32 cellular contexts compared by ENCODE assay signal in genomic region chr17:50451943-50452626, GRCh38. TPM values are rescaled to one million over a fixed set of nuclear protein-coding genes. Genes with fewer than 3 reads are reported as not detected.
A peak's percentile ranks its signal among the peaks of the same experiment; 100 is the strongest.
DNase-seq lines count a peak whose midpoint lies in the region; ATAC-seq, FAIRE-seq and TF ChIP-seq lines count a peak whose summit lies in the region.
"Had no signal": no experiment of that assay in that cellular context is flagged by ENCODE, and none has a peak within 500 bp of the region (broad histone marks: within the 10 kb centered on the region; RNA-seq: fewer than 3 reads in every experiment).

No MANE protein-coding gene starts in this region.

- TF ChIP-seq CTCF in K562 (IDR thresholded peaks at IDR 0.05 in 2 of 3, conservative IDR thresholded peaks at IDR 0.05 in 1 of 3; ENCODE audit: insufficient read depth in 2 of 3, low read depth in 1 of 3, low read length in 3 of 3) (no peak), osteoblast (IDR thresholded peaks at IDR 0.05; ENCODE audit: extremely low read depth, low read depth, low read length) (no peak)

- POLR2A ChIA-PET in K562 (lab: Yijun Ruan, JAX): interaction anchor here (0.6 kb wide), 1 partner anchor 230 kb away, joined by 3 read pairs; no protein-coding TSS in a partner anchor

- peaks cover 0 to 20% of the 10 kb centered on the region in 2 experiments; a peak in 2 of 5 replicates for H3K27me3 ChIP-seq in K562 (ENCODE audit: control insufficient read depth in 2 of 2, insufficient read depth in 2 of 2, low read length in 2 of 2)
- no peaks in the 10 kb centered on the region for H3K27me3 ChIP-seq in osteoblast (ENCODE audit: insufficient read depth, low read length)
- H3K27me3 ChIP-seq: cardiac muscle cell, vagina had no signal

- H4K20me1 ChIP-seq in K562 (replicated peaks; ENCODE audit: control insufficient read depth, insufficient read depth, low read length) (peaks cover 5% of the 10 kb centered on the region; the same call in 1 of the 2 replicates), osteoblast (ENCODE audit: insufficient read depth, low read length) (peaks cover 7% of the 10 kb centered on the region)

- no peak for TF ChIP-seq POLR2A in GM18505 (IDR thresholded peaks at IDR 0.05; ENCODE audit: borderline replicate concordance, extremely low read depth, insufficient read depth, insufficient read length)
- TF ChIP-seq POLR2A in K562 (conservative IDR thresholded peaks at IDR 0.05): no peak

- no peak for TF ChIP-seq RAD21 in K562 (CRISPR knock-in tag; conservative IDR thresholded peaks at IDR 0.05 in 1 of 2, IDR thresholded peaks at IDR 0.05 in 1 of 2)

- BruUV-seq in K562 (replicated peaks; lab: Mats Ljungman, UMichigan): no TSS peak

- H3K36me3 ChIP-seq in K562 (ENCODE audit: control insufficient read depth, insufficient read depth, low read length) (no peaks in the 10 kb centered on the region), osteoblast (ENCODE audit: insufficient read depth, low read length) (no peaks in the 10 kb centered on the region)
- H3K36me3 ChIP-seq: cardiac muscle cell, left ventricle myocardium inferior, vagina had no signal

- H3K36me3 Mint-ChIP-seq in IgD-negative memory B cell: peaks cover 5% of the 10 kb centered on the region
- H3K36me3 Mint-ChIP-seq: activated naive CD4-positive, alpha-beta T cell treated with anti-CD3 and anti-CD28 coated beads, Interleukin-2, amount 50 U/mL, for 24 hours had no signal

- no peak for FAIRE-seq in K562 (lab: Jason Lieb, UNC)

- peaks cover 19 to 31% (median 26%) of the 10 kb centered on the region in 3 donors for H3K4me1 Mint-ChIP-seq in IgD-negative memory B cell
- H3K4me1 Mint-ChIP-seq: activated naive CD4-positive, alpha-beta T cell treated with anti-CD3 and anti-CD28 coated beads, Interleukin-2, amount 50 U/mL, for 24 hours had no signal

- H3K79me2 ChIP-seq in K562 (ENCODE audit: control insufficient read depth, insufficient read depth, low read length) (no peaks in the 10 kb centered on the region), osteoblast (ENCODE audit: insufficient read depth, low read length) (peaks cover 3% of the 10 kb centered on the region)

- H3K4me1 ChIP-seq in K562 (replicated peaks in 1 of 2; ENCODE audit: control insufficient read depth in 2 of 2, insufficient read depth in 2 of 2, low read length in 2 of 2): peaks cover 8 to 10% of the 10 kb centered on the region in 2 experiments; a peak in 4 of 5 replicates
- H3K4me1 ChIP-seq in osteoblast (ENCODE audit: insufficient read depth, low read length): no peaks in the 10 kb centered on the region
- H3K4me1 ChIP-seq: left ventricle myocardium inferior had no signal

- no peaks in the 10 kb centered on the region for H3K9me1 ChIP-seq in K562 (ENCODE audit: control insufficient read depth, insufficient read depth, low read length)

- in situ Hi-C loops in K562 (cut with MboI): no loop called here

- CTCF ChIA-PET in K562 (lab: Yijun Ruan, JAX; ENCODE audit: low intra/inter-chr PET ratio): interaction anchor here (0.7 kb wide), 1 partner anchor 14 kb away, joined by 3 read pairs; no protein-coding TSS in a partner anchor

- peak overlapping the region; percentile 48 to 93 (median 84) for H3K4me3 Mint-ChIP-seq in IgD-negative memory B cell
- H3K4me3 Mint-ChIP-seq: activated naive CD4-positive, alpha-beta T cell treated with anti-CD3 and anti-CD28 coated beads, Interleukin-2, amount 50 U/mL, for 24 hours; HFFc6 had no signal

- H3K9me3 Mint-ChIP-seq in IgD-negative memory B cell: no peaks in the 10 kb centered on the region
- H3K9me3 Mint-ChIP-seq: activated naive CD4-positive, alpha-beta T cell treated with anti-CD3 and anti-CD28 coated beads, Interleukin-2, amount 50 U/mL, for 24 hours; HFFc6 had no signal

- intact Hi-C loops in K562 (cut with micrococcal nuclease): no loop called here

- H2AFZ ChIP-seq in K562 (ENCODE audit: low read depth, low read length): no peak overlapping the region
- no peak overlapping the region for H2AFZ ChIP-seq in osteoblast (ENCODE audit: low read length)

- no peak for TF ChIP-seq EP300 in K562 (IDR thresholded peaks at IDR 0.05; ENCODE audit: low read length)

- H3K4me2 ChIP-seq in K562 (ENCODE audit: insufficient read depth, low read length): no peak overlapping the region
- no peak overlapping the region for H3K4me2 ChIP-seq in osteoblast (ENCODE audit: insufficient read depth, low read length)

- peak; percentile 29 for ATAC-seq in GM18505 (IDR thresholded peaks at IDR 0.05; ENCODE audit: unreplicated experiment)
- ATAC-seq in K562: no peak
- ATAC-seq in GM21447 (IDR thresholded peaks at IDR 0.05; ENCODE audit: unreplicated experiment): no peak

- H3K27ac ChIP-seq in K562 (ENCODE audit: extremely low read depth, low read depth, low read length): no peak overlapping the region
- H3K27ac ChIP-seq in osteoblast (ENCODE audit: low read depth, low read length): no peak overlapping the region
- H3K27ac ChIP-seq: cardiac muscle cell, left ventricle myocardium inferior, vagina had no signal

- H3K9me3 ChIP-seq in K562 (replicated peaks; ENCODE audit: control insufficient read depth, insufficient read depth, low read depth, low read length): no peaks in the 10 kb centered on the region
- H3K9me3 ChIP-seq in osteoblast (ENCODE audit: low read depth, low read length): no peaks in the 10 kb centered on the region
- H3K9me3 ChIP-seq: left ventricle myocardium inferior, vagina had no signal

- H3K27me3 Mint-ChIP-seq in IgD-negative memory B cell: no peaks in the 10 kb centered on the region
- H3K27me3 Mint-ChIP-seq: activated naive CD4-positive, alpha-beta T cell treated with anti-CD3 and anti-CD28 coated beads, Interleukin-2, amount 50 U/mL, for 24 hours; progenitor cell of endocrine pancreas had no signal

- H3K27ac Mint-ChIP-seq in IgD-negative memory B cell: peak overlapping the region; percentile 71 to 96 (median 84)
- H3K27ac Mint-ChIP-seq: activated naive CD4-positive, alpha-beta T cell treated with anti-CD3 and anti-CD28 coated beads, Interleukin-2, amount 50 U/mL, for 24 hours; HFFc6; progenitor cell of endocrine pancreas had no signal

- WGBS in K562 (ENCODE audit: insufficient coverage, low coverage, missing lambda C conversion rate): 11% methylated on average over 7 of the region's 7 CpGs

- DNase-seq in K562 (ENCODE audit: extremely low read depth in 1 of 4, low spot score in 3 of 4) (no peak), osteoblast (ENCODE audit: insufficient read length, low spot score, missing footprints) (peak; percentile 58), activated gamma-delta T cell treated with Interleukin-2 at 50 U/mL for 16 hours (no peak), cerebellar cortex (ENCODE audit: low spot score) (no peak), NCI-H2171 (lab: John Stamatoyannopoulos, UW) (no peak)
- DNase-seq: activated CD4-positive, alpha-beta T cell treated with anti-CD3 and anti-CD28 coated beads, Interleukin-2, amount 50 U/mL, for 48 hours; activated CD4-positive, CD25-positive, alpha-beta regulatory T cell; activated CD8-positive, alpha-beta memory T cell treated with anti-CD3 and anti-CD28 coated beads, Interleukin-2, amount 50 U/mL, for 4 hours; anterior cingulate cortex; C1 segment of cervical spinal cord; DND-41; hypothalamus; KG1; left ventricle myocardium inferior; NCI-H1092; NCI-H187; NCI-H748 treated with DMSO at 0.1 percent for 48 hours; SHP77; stimulated activated CD4-positive, alpha-beta T cell treated with anti-CD3 and anti-CD28 coated beads, Interleukin-15, amount 100 ng/mL, for 24 hours; SW 1271; T1000 had no signal

- no peak overlapping the region for H3K4me3 ChIP-seq in K562
- no peak overlapping the region for H3K4me3 ChIP-seq in osteoblast (ENCODE audit: insufficient read depth, low read length)
- H3K4me3 ChIP-seq: cardiac muscle cell, left ventricle myocardium inferior, vagina had no signal

- H3K9ac ChIP-seq in K562 (ENCODE audit: insufficient read depth in 1 of 2, low read depth in 2 of 2, low read length in 2 of 2): no peak overlapping the region

RNA-seq across cellular contexts. Expression of gene CHAD, which starts 16.6 kb away (rescaled TPM):
- polyA plus RNA-seq in IgD-negative memory B cell (41.9 TPM), K562 (2011; rRNA removed) (not detected in 2 replicates), K562 (2014; fragmentation: Illumina TruSeq; extraction: Trizol) (not detected in 2 replicates), K562 (2014; fragmentation: Nextera tagmentation; extraction: Ambion mirVana) (not detected), K562 (2014; rRNA removed) (not detected in 2 replicates)
- not detected in 2 replicates for total RNA-seq in K562 (2011; cell fraction: chromatin; rRNA removed; ENCODE audit: low replicate concordance)
- total RNA-seq in K562 (2011; cell fraction: nucleolus; rRNA removed): not detected in 2 replicates
- not detected in 2 replicates for total RNA-seq in K562 (2011; cell fraction: nucleoplasm; rRNA removed)
- total RNA-seq in K562 (2014; rRNA removed) (not detected in 2 replicates), K562 (2014; rRNA removed; fragmentation: Illumina TruSeq; extraction: Trizol) (not detected in 2 replicates), K562 (2015; rRNA removed; fragmentation: Illumina TruSeq; extraction: Trizol) (not detected in 2 replicates), K562 (2021) (not detected in 2 replicates), osteoblast (not detected in 2 replicates)
- not detected in 2 replicates for polyA plus RNA-seq in K562 (2011; cell fraction: cytosol; rRNA removed)
- polyA plus RNA-seq in K562 (2011; cell fraction: nucleus; rRNA removed): not detected in 2 replicates
- 0.12 and 0.15 TPM in 2 replicates for polyA plus RNA-seq in K562 (2012)
- polyA minus RNA-seq in K562 (2011; rRNA and poly(A)+ RNA removed): not detected in 2 replicates
- polyA minus RNA-seq in K562 (2011; cell fraction: cytosol; rRNA and poly(A)+ RNA removed): not detected in 2 replicates
- polyA minus RNA-seq in K562 (2011; cell fraction: nucleus; rRNA and poly(A)+ RNA removed): not detected in 2 replicates
- total RNA-seq: cardiac muscle cell, dermis microvascular lymphatic vessel endothelial cell, fibroblast of lung, HFFc6, HT1080, left ventricle myocardium inferior, progenitor cell of endocrine pancreas, vagina had no signal
- polyA plus RNA-seq: fibroblast of lung had no signal

RNA-seq across cellular contexts. Expression of gene ACSF2, which starts 26.1 kb away (rescaled TPM):
- polyA plus RNA-seq in IgD-negative memory B cell: 28.6 TPM
- total RNA-seq in K562 (2011; cell fraction: chromatin; rRNA removed; ENCODE audit: low replicate concordance): 7.3 and 27.3 TPM in 2 replicates
- total RNA-seq in K562 (2011; cell fraction: nucleolus; rRNA removed): 14.8 and 20.1 TPM in 2 replicates
- total RNA-seq in K562 (2011; cell fraction: nucleoplasm; rRNA removed): 10.8 and 12.2 TPM in 2 replicates
- 3.1 and 5.0 TPM in 2 replicates for total RNA-seq in K562 (2014; rRNA removed)
- 2.3 and 2.9 TPM in 2 replicates for total RNA-seq in K562 (2014; rRNA removed; fragmentation: Illumina TruSeq; extraction: Trizol)
- total RNA-seq in K562 (2015; rRNA removed; fragmentation: Illumina TruSeq; extraction: Trizol): 4.1 and 4.4 TPM in 2 replicates
- 6.1 and 6.2 TPM in 2 replicates for total RNA-seq in K562 (2021)
- 3.5 and 11.4 TPM in 2 replicates for polyA plus RNA-seq in K562 (2011; rRNA removed)
- 5.9 and 9.2 TPM in 2 replicates for polyA plus RNA-seq in K562 (2011; cell fraction: cytosol; rRNA removed)
- polyA plus RNA-seq in K562 (2011; cell fraction: nucleus; rRNA removed): 22.4 and 48.3 TPM in 2 replicates
- 4.7 and 17.1 TPM in 2 replicates for polyA plus RNA-seq in K562 (2012)
- 3.0 and 5.4 TPM in 2 replicates for polyA plus RNA-seq in K562 (2014; fragmentation: Illumina TruSeq; extraction: Trizol)
- 1 to 10 TPM in 1 of 2 experiments, under 1 TPM in 1; 0.89 to 1.5 TPM for polyA plus RNA-seq in K562 (2014; fragmentation: Nextera tagmentation; extraction: Ambion mirVana)
- polyA plus RNA-seq in K562 (2014; rRNA removed): 4.9 and 7.2 TPM in 2 replicates
- 6.7 and 8.8 TPM in 2 replicates for polyA minus RNA-seq in K562 (2011; rRNA and poly(A)+ RNA removed)
- polyA minus RNA-seq in K562 (2011; cell fraction: cytosol; rRNA and poly(A)+ RNA removed): 3.3 and 5.7 TPM in 2 replicates
- 12.0 and 22.5 TPM in 2 replicates for polyA minus RNA-seq in K562 (2011; cell fraction: nucleus; rRNA and poly(A)+ RNA removed)
- 60.1 and 63.0 TPM in 2 replicates for total RNA-seq in osteoblast

RNA-seq across cellular contexts. Expression of gene RSAD1, which starts 26.6 kb away (rescaled TPM):
- 54.4 TPM for polyA plus RNA-seq in IgD-negative memory B cell
- 82.5 and 106 TPM in 2 replicates for total RNA-seq in K562 (2011; cell fraction: chromatin; rRNA removed; ENCODE audit: low replicate concordance)
- 91.9 and 98.4 TPM in 2 replicates for total RNA-seq in K562 (2011; cell fraction: nucleolus; rRNA removed)
- total RNA-seq in K562 (2011; cell fraction: nucleoplasm; rRNA removed): 76.1 and 86.0 TPM in 2 replicates
- total RNA-seq in K562 (2014; rRNA removed): 27.3 and 39.7 TPM in 2 replicates
- total RNA-seq in K562 (2014; rRNA removed; fragmentation: Illumina TruSeq; extraction: Trizol): 24.5 and 26.8 TPM in 2 replicates
- 25.9 and 26.2 TPM in 2 replicates for total RNA-seq in K562 (2015; rRNA removed; fragmentation: Illumina TruSeq; extraction: Trizol)
- 41.9 and 44.0 TPM in 2 replicates for total RNA-seq in K562 (2021)
- 37.3 and 40.0 TPM in 2 replicates for polyA plus RNA-seq in K562 (2011; rRNA removed)
- 24.5 and 36.5 TPM in 2 replicates for polyA plus RNA-seq in K562 (2011; cell fraction: cytosol; rRNA removed)
- 190 and 193 TPM in 2 replicates for polyA plus RNA-seq in K562 (2011; cell fraction: nucleus; rRNA removed)
- polyA plus RNA-seq in K562 (2012): 23.1 and 26.7 TPM in 2 replicates
- 23.1 and 24.9 TPM in 2 replicates for polyA plus RNA-seq in K562 (2014; fragmentation: Illumina TruSeq; extraction: Trizol)
- polyA plus RNA-seq in K562 (2014; fragmentation: Nextera tagmentation; extraction: Ambion mirVana): 1 to 10 TPM; 4.5 to 5.2 TPM
- polyA plus RNA-seq in K562 (2014; rRNA removed): 42.5 and 44.8 TPM in 2 replicates
- 22.7 and 23.6 TPM in 2 replicates for polyA minus RNA-seq in K562 (2011; rRNA and poly(A)+ RNA removed)
- polyA minus RNA-seq in K562 (2011; cell fraction: cytosol; rRNA and poly(A)+ RNA removed): 10.9 and 17.9 TPM in 2 replicates
- 60.3 and 71.5 TPM in 2 replicates for polyA minus RNA-seq in K562 (2011; cell fraction: nucleus; rRNA and poly(A)+ RNA removed)
- 23.9 and 26.5 TPM in 2 replicates for total RNA-seq in osteoblast

RNA-seq across cellular contexts. Expression of gene LRRC59, which starts 54.8 kb away (rescaled TPM):
- polyA plus RNA-seq in IgD-negative memory B cell: 22.6 TPM
- 69.1 and 116 TPM in 2 replicates for total RNA-seq in K562 (2011; cell fraction: chromatin; rRNA removed; ENCODE audit: low replicate concordance)
- 92.4 and 122 TPM in 2 replicates for total RNA-seq in K562 (2011; cell fraction: nucleolus; rRNA removed)
- 127 and 192 TPM in 2 replicates for total RNA-seq in K562 (2011; cell fraction: nucleoplasm; rRNA removed)
- total RNA-seq in K562 (2014; rRNA removed): 187 and 221 TPM in 2 replicates
- 154 and 156 TPM in 2 replicates for total RNA-seq in K562 (2014; rRNA removed; fragmentation: Illumina TruSeq; extraction: Trizol)
- 187 TPM in 2 replicates for total RNA-seq in K562 (2015; rRNA removed; fragmentation: Illumina TruSeq; extraction: Trizol)
- 223 and 244 TPM in 2 replicates for total RNA-seq in K562 (2021)
- 119 and 158 TPM in 2 replicates for polyA plus RNA-seq in K562 (2011; rRNA removed)
- polyA plus RNA-seq in K562 (2011; cell fraction: cytosol; rRNA removed): 85.0 and 92.7 TPM in 2 replicates
- polyA plus RNA-seq in K562 (2011; cell fraction: nucleus; rRNA removed): 52.0 and 69.3 TPM in 2 replicates
- polyA plus RNA-seq in K562 (2012): 201 and 212 TPM in 2 replicates
- 206 and 214 TPM in 2 replicates for polyA plus RNA-seq in K562 (2014; fragmentation: Illumina TruSeq; extraction: Trizol)
- 10 to 100 TPM; 27.8 to 38.7 TPM for polyA plus RNA-seq in K562 (2014; fragmentation: Nextera tagmentation; extraction: Ambion mirVana)
- 118 and 134 TPM in 2 replicates for polyA plus RNA-seq in K562 (2014; rRNA removed)
- 198 and 249 TPM in 2 replicates for polyA minus RNA-seq in K562 (2011; rRNA and poly(A)+ RNA removed)
- 104 and 126 TPM in 2 replicates for polyA minus RNA-seq in K562 (2011; cell fraction: cytosol; rRNA and poly(A)+ RNA removed)
- polyA minus RNA-seq in K562 (2011; cell fraction: nucleus; rRNA and poly(A)+ RNA removed): 35.8 and 66.0 TPM in 2 replicates
- 121 and 125 TPM in 2 replicates for total RNA-seq in osteoblast

RNA-seq across cellular contexts. Expression of gene MYCBPAP, which starts 56.2 kb away (rescaled TPM):
- polyA plus RNA-seq in IgD-negative memory B cell (1.3 TPM), K562 (2011; rRNA removed) (not detected in 2 replicates), K562 (2014; fragmentation: Illumina TruSeq; extraction: Trizol) (not detected in 2 replicates), K562 (2014; fragmentation: Nextera tagmentation; extraction: Ambion mirVana) (not detected), K562 (2014; rRNA removed) (not detected in 2 replicates)
- not detected in 2 replicates for total RNA-seq in K562 (2011; cell fraction: chromatin; rRNA removed; ENCODE audit: low replicate concordance)
- 0.50 TPM in 1 of 2 replicates, not detected in the other for total RNA-seq in K562 (2011; cell fraction: nucleolus; rRNA removed)
- total RNA-seq in K562 (2011; cell fraction: nucleoplasm; rRNA removed): 0.31 and 1.5 TPM in 2 replicates
- total RNA-seq in K562 (2014; rRNA removed) (not detected in 2 replicates), K562 (2014; rRNA removed; fragmentation: Illumina TruSeq; extraction: Trizol) (not detected in 2 replicates), K562 (2015; rRNA removed; fragmentation: Illumina TruSeq; extraction: Trizol) (not detected in 2 replicates), K562 (2021) (not detected in 2 replicates), osteoblast (0.36 and 0.88 TPM in 2 replicates)
- polyA plus RNA-seq in K562 (2011; cell fraction: cytosol; rRNA removed): not detected in 2 replicates
- 0.07 TPM in 1 of 2 replicates, not detected in the other for polyA plus RNA-seq in K562 (2011; cell fraction: nucleus; rRNA removed)
- polyA plus RNA-seq in K562 (2012): not detected in 2 replicates
- polyA minus RNA-seq in K562 (2011; rRNA and poly(A)+ RNA removed): not detected in 2 replicates
- not detected in 2 replicates for polyA minus RNA-seq in K562 (2011; cell fraction: cytosol; rRNA and poly(A)+ RNA removed)
- not detected in 2 replicates for polyA minus RNA-seq in K562 (2011; cell fraction: nucleus; rRNA and poly(A)+ RNA removed)
- total RNA-seq: HT1080, vagina had no signal
